2 cellular contexts compared by ENCODE assay signal in genomic region chr3:55907616-55908015, GRCh38.
TF ChIP-seq lines count a peak whose summit lies in the region.

No MANE protein-coding gene starts in this region.

TF ChIP-seq in SK-N-SH, 30 proteins besides CTCF, POLR2A, EP300 and RAD21 (continued from another document):
- TF ChIP-seq, protein P1, sequence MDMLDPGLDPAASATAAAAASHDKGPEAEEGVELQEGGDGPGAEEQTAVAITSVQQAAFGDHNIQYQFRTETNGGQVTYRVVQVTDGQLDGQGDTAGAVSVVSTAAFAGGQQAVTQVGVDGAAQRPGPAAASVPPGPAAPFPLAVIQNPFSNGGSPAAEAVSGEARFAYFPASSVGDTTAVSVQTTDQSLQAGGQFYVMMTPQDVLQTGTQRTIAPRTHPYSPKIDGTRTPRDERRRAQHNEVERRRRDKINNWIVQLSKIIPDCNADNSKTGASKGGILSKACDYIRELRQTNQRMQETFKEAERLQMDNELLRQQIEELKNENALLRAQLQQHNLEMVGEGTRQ (IDR thresholded peaks at IDR 0.05; ENCODE audit: borderline replicate concordance, low read depth, low read length) = no peak
- no peak for TF ChIP-seq FOXJ3 (CRISPR knock-in tag; IDR thresholded peaks at IDR 0.05)
- TF ChIP-seq CHD2 (IDR thresholded peaks at IDR 0.05; ENCODE audit: low read length, partially characterized antibody) = no peak
- no peak for TF ChIP-seq MXI1 (IDR thresholded peaks at IDR 0.05; ENCODE audit: low read depth, low read length)
- no peak for TF ChIP-seq GATA2 (CRISPR knock-in tag; IDR thresholded peaks at IDR 0.05)
- no peak for TF ChIP-seq MEF2A (IDR thresholded peaks at IDR 0.05; ENCODE audit: borderline replicate concordance, low read depth)
- no peak for TF ChIP-seq FOSL2 (IDR thresholded peaks at IDR 0.05; ENCODE audit: borderline replicate concordance, low read depth)
- TF ChIP-seq, protein P2, sequence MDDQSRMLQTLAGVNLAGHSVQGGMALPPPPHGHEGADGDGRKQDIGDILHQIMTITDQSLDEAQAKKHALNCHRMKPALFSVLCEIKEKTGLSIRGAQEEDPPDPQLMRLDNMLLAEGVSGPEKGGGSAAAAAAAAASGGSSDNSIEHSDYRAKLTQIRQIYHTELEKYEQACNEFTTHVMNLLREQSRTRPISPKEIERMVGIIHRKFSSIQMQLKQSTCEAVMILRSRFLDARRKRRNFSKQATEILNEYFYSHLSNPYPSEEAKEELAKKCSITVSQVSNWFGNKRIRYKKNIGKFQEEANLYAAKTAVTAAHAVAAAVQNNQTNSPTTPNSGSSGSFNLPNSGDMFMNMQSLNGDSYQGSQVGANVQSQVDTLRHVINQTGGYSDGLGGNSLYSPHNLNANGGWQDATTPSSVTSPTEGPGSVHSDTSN (IDR thresholded peaks at IDR 0.05) = no peak
- no peak for TF ChIP-seq JUND (IDR thresholded peaks at IDR 0.05)

TF ChIP-seq in SK-N-SH treated with all-trans-retinoic acid at 6 μM for 48 hours, 23 proteins besides CTCF, POLR2A, EP300 and RAD21 (continued from another document):
- TF ChIP-seq CREB5 (CRISPR knock-in tag; IDR thresholded peaks at IDR 0.05; ENCODE audit: low read depth) (no peak), ZNF8 (CRISPR knock-in tag; IDR thresholded peaks at IDR 0.05) (no peak), ESRRG (CRISPR knock-in tag; IDR thresholded peaks at IDR 0.05) (no peak), ZC3H10 (CRISPR knock-in tag; IDR thresholded peaks at IDR 0.05) (no peak), TCF4 (CRISPR knock-in tag; IDR thresholded peaks at IDR 0.05; ENCODE audit: borderline replicate concordance) (no peak), ZFP3 (CRISPR knock-in tag; IDR thresholded peaks at IDR 0.05) (no peak), PPARA (CRISPR knock-in tag; IDR thresholded peaks at IDR 0.05; ENCODE audit: borderline replicate concordance) (no peak), OSR1 (CRISPR knock-in tag; IDR thresholded peaks at IDR 0.05) (no peak), SNAI2 (CRISPR knock-in tag; IDR thresholded peaks at IDR 0.05) (no peak), ZFP30 (CRISPR knock-in tag; IDR thresholded peaks at IDR 0.05) (no peak), BACH2 (CRISPR knock-in tag; IDR thresholded peaks at IDR 0.05; ENCODE audit: borderline replicate concordance) (no peak), ZNF565 (CRISPR knock-in tag; conservative IDR thresholded peaks at IDR 0.05; ENCODE audit: low read depth) (no peak), GLIS3 (CRISPR knock-in tag; IDR thresholded peaks at IDR 0.05) (no peak), ARNTL (CRISPR knock-in tag; IDR thresholded peaks at IDR 0.05; ENCODE audit: borderline replicate concordance, low read depth) (no peak), POU6F1 (CRISPR knock-in tag; IDR thresholded peaks at IDR 0.05; ENCODE audit: borderline replicate concordance, low read depth) (no peak)
